Comparison of ENCODE assay signal across 13 cellular contexts in the genomic region with DNA sequence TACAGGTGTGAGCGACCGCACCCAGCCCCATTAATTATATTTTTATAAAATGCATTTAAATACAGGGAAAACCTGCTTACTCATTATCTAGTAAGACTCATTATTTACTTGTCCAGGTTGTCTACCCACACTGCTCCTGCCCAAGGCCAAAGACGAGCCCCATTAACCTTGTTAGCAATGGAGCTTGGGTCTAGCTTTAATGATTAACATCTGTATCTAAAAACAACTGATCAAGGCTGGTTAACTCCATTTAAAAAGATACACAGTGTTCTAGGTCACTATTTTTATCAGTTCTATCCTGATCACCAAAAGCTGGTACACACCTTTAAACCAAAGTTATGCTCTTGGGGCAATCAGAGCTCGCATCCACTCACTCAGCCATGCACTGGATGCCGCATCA. TPM values are rescaled to one million over a fixed set of nuclear protein-coding genes. Genes with fewer than 3 reads are reported as not detected.
DNase-seq lines count a peak whose midpoint lies in the region; ATAC-seq and TF ChIP-seq lines count a peak whose summit lies in the region.
"Had no signal": no experiment of that assay in that cellular context is flagged by ENCODE, and none has a peak within 500 bp of the region (broad histone marks: within the 10 kb centered on the region; RNA-seq: fewer than 3 reads in every experiment).

No MANE protein-coding gene starts in this region.

- intact Hi-C loops in breast epithelium (cut with DNase I; ENCODE audit: low total_unique reads) (no loop called here), MCF 10A (cut with micrococcal nuclease) (loop anchor here (10.0 kb wide), 1 partner anchor 219 kb away; a partner anchor contains a TSS), dorsolateral prefrontal cortex (cut with DNase I) (no loop called here), Calu3 (cut with micrococcal nuclease; ENCODE audit: unreplicated experiment) (no loop called here)

- no peak overlapping the region for H3K4me3 ChIP-seq in breast epithelium
- peak overlapping the region in 2 of 59 donors; percentile 6 to 68 for H3K4me3 ChIP-seq in dorsolateral prefrontal cortex

- H3K4me3 Mint-ChIP-seq in MCF 10A (ENCODE audit: unreplicated experiment) (no peak overlapping the region), type B pancreatic cell (no peak overlapping the region), Calu3 (ENCODE audit: low read depth, unreplicated experiment) (no peak overlapping the region)
- no peak overlapping the region for H3K4me3 Mint-ChIP-seq in naive thymus-derived CD8-positive, alpha-beta T cell

- H3K27ac Mint-ChIP-seq in MCF 10A (ENCODE audit: low read depth, unreplicated experiment) (no peak overlapping the region), type B pancreatic cell (peak overlapping the region; percentile 64), Calu3 (ENCODE audit: unreplicated experiment) (no peak overlapping the region)
- peak overlapping the region in 9 of 10 donors; percentile 9 to 88 (median 52) for H3K27ac Mint-ChIP-seq in naive thymus-derived CD8-positive, alpha-beta T cell

- peak overlapping the region; percentile 50 to 82 for H3K27ac ChIP-seq in breast epithelium
- H3K27ac ChIP-seq in dorsolateral prefrontal cortex = peak overlapping the region in 57 of 59 donors; percentile 7 to 97 (median 93)
- H3K27ac ChIP-seq: KMS-11 had no signal

- no peaks in the 10 kb centered on the region for H3K27me3 Mint-ChIP-seq in MCF 10A (ENCODE audit: insufficient read depth, unreplicated experiment)
- H3K27me3 Mint-ChIP-seq in naive thymus-derived CD8-positive, alpha-beta T cell = no peaks in the 10 kb centered on the region
- H3K27me3 Mint-ChIP-seq in type B pancreatic cell = no peaks in the 10 kb centered on the region
- no peaks in the 10 kb centered on the region for H3K27me3 Mint-ChIP-seq in Calu3 (ENCODE audit: unreplicated experiment)

- peaks cover 91% of the 10 kb centered on the region for H3K36me3 Mint-ChIP-seq in MCF 10A (ENCODE audit: insufficient read depth, unreplicated experiment)
- H3K36me3 Mint-ChIP-seq in naive thymus-derived CD8-positive, alpha-beta T cell = peaks cover 0 to 67% (median 5%) of the 10 kb centered on the region in 3 donors
- H3K36me3 Mint-ChIP-seq in type B pancreatic cell = peaks cover 26% of the 10 kb centered on the region
- peaks cover 61% of the 10 kb centered on the region for H3K36me3 Mint-ChIP-seq in Calu3 (ENCODE audit: insufficient read depth, unreplicated experiment)

- peaks cover 6% of the 10 kb centered on the region for H3K36me3 ChIP-seq in breast epithelium

- H3K9me3 Mint-ChIP-seq in MCF 10A (ENCODE audit: unreplicated experiment) = no peaks in the 10 kb centered on the region
- no peaks in the 10 kb centered on the region for H3K9me3 Mint-ChIP-seq in naive thymus-derived CD8-positive, alpha-beta T cell
- H3K9me3 Mint-ChIP-seq in type B pancreatic cell = no peaks in the 10 kb centered on the region
- no peaks in the 10 kb centered on the region for H3K9me3 Mint-ChIP-seq in Calu3 (ENCODE audit: low read depth, unreplicated experiment)

- BruUV-seq in MCF 10A (replicated peaks; lab: Mats Ljungman, UMichigan) = no TSS peak
- BruUV-seq in Calu3 (replicated peaks; lab: Mats Ljungman, UMichigan) = no TSS peak

- ATAC-seq in naive thymus-derived CD8-positive, alpha-beta T cell = no peak
- ATAC-seq in GM18867 (IDR thresholded peaks at IDR 0.05; ENCODE audit: unreplicated experiment) = no peak

- H3K27me3 ChIP-seq in breast epithelium (no peaks in the 10 kb centered on the region), dorsolateral prefrontal cortex (no peaks in the 10 kb centered on the region)

- H3K4me1 Mint-ChIP-seq in MCF 10A (ENCODE audit: insufficient read depth, unreplicated experiment) (peaks cover 24% of the 10 kb centered on the region), type B pancreatic cell (ENCODE audit: unreplicated experiment) (peaks cover 10% of the 10 kb centered on the region), Calu3 (ENCODE audit: low read depth, unreplicated experiment) (peaks cover 12% of the 10 kb centered on the region)
- peaks cover 12 to 47% (median 29%) of the 10 kb centered on the region in 4 donors for H3K4me1 Mint-ChIP-seq in naive thymus-derived CD8-positive, alpha-beta T cell

- no peaks in the 10 kb centered on the region for H3K9me3 ChIP-seq in breast epithelium

- peaks cover 0 to 13% of the 10 kb centered on the region in 2 donors for H3K4me1 ChIP-seq in breast epithelium

- CTCF ChIA-PET in MCF 10A (lab: Yijun Ruan, JAX) = interaction anchor here (0.5 to 1.8 kb wide), 5 partner anchors 10 to 47 kb away, joined by 3 to 9 read pairs (median 7); a partner anchor contains a TSS
- CTCF ChIA-PET in Calu3 (lab: Charles Lee) = interaction anchor here (0.6 kb wide), 2 partner anchors 24 to 143 kb away, joined by 3 to 4 read pairs; no protein-coding TSS in a partner anchor

- DNase-seq in breast epithelium (ENCODE audit: low spot score in 2 of 2) = no peak
- no peak for DNase-seq in MCF 10A (ENCODE audit: unreplicated experiment)
- no peak for DNase-seq in dorsolateral prefrontal cortex
- no peak for DNase-seq in naive thymus-derived CD8-positive, alpha-beta T cell
- DNase-seq in type B pancreatic cell (ENCODE audit: extremely low spot score, unreplicated experiment) = no peak
- no peak for DNase-seq in Kasumi-1 (lab: John Stamatoyannopoulos, UW)
- no peak for DNase-seq in Calu3
- DNase-seq: effector CD4-positive, alpha-beta T cell; NCI-H187; NCI-H748 treated with DMSO at 0.1 percent for 48 hours; stimulated activated CD4-positive, alpha-beta T cell treated with anti-CD3 and anti-CD28 coated beads, Interleukin-12 subunit alpha, Interleukin-12 subunit beta, amount 100 ng/mL, for 4 hours had no signal

- no peak for TF ChIP-seq POLR2A in breast epithelium (IDR thresholded peaks at IDR 0.05)

- POLR2A ChIA-PET in MCF 10A (lab: Yijun Ruan, JAX) = interaction anchor here (1.1 to 8.8 kb wide), 10 partner anchors 8 to 223 kb away, joined by 3 to 114 read pairs (median 6); a partner anchor contains a TSS
- POLR2A ChIA-PET in naive thymus-derived CD8-positive, alpha-beta T cell (lab: Charles Lee) = no interaction called here

- no peak for TF ChIP-seq CTCF in breast epithelium (IDR thresholded peaks at IDR 0.05)
- TF ChIP-seq CTCF in MCF 10A (IDR thresholded peaks at IDR 0.05; ENCODE audit: unreplicated experiment) = no peak
- no peak for TF ChIP-seq CTCF in dorsolateral prefrontal cortex (IDR thresholded peaks at IDR 0.05 in 54 of 56, conservative IDR thresholded peaks at IDR 0.05 in 2 of 56; ENCODE audit: low read depth in 1 of 56, partially characterized antibody in 56 of 56)
- TF ChIP-seq CTCF in type B pancreatic cell (conservative IDR thresholded peaks at IDR 0.05) = no peak
- no peak for TF ChIP-seq CTCF in Calu3 (IDR thresholded peaks at IDR 0.05; ENCODE audit: unreplicated experiment)

RNA-seq across cellular contexts. Expression of a gene that starts 10.4 kb away (rescaled TPM):
- total RNA-seq in breast epithelium (10 to 100 TPM; 31.8 to 40.3 (median 36.4) TPM), MCF 10A (2022) (23.8 and 26.9 TPM in 2 replicates), dorsolateral prefrontal cortex (100 to 1,000 TPM in 69 of 120 experiments, 10 to 100 TPM in 51; 66.3 to 147 (median 103) TPM), type B pancreatic cell (ENCODE audit: low replicate concordance) (20.1 and 22.1 TPM in 2 replicates), Calu3 (2022) (23.1 and 26.9 TPM in 2 replicates)
- total RNA-seq in naive thymus-derived CD8-positive, alpha-beta T cell = 10 to 100 TPM; 18.1 to 18.7 TPM
- 10 to 100 TPM in 1 of 3 donors, 1 to 10 TPM in 2; 8.1 to 14.2 (median 8.5) TPM for polyA plus RNA-seq in naive thymus-derived CD8-positive, alpha-beta T cell

RNA-seq across cellular contexts. Expression of a gene that starts 20.9 kb away (rescaled TPM):
- 100 to 1,000 TPM in 2 of 3 donors, 10 to 100 TPM in 1; 84.0 to 185 (median 126) TPM for total RNA-seq in breast epithelium
- total RNA-seq in MCF 10A (2022) = 99.3 and 117 TPM in 2 replicates
- 100 to 1,000 TPM in 31 of 120 experiments, 10 to 100 TPM in 89; 63.9 to 128 (median 92.9) TPM for total RNA-seq in dorsolateral prefrontal cortex
- total RNA-seq in naive thymus-derived CD8-positive, alpha-beta T cell = 10 to 100 TPM; 88.1 to 91.5 TPM
- 10 to 100 TPM; 46.4 to 58.8 (median 51.4) TPM for polyA plus RNA-seq in naive thymus-derived CD8-positive, alpha-beta T cell
- total RNA-seq in type B pancreatic cell (ENCODE audit: low replicate concordance) = 104 and 145 TPM in 2 replicates
- total RNA-seq in Calu3 (2022) = 87.0 and 105 TPM in 2 replicates

RNA-seq across cellular contexts. Expression of a gene that starts 33.5 kb away (rescaled TPM):
- total RNA-seq in breast epithelium = 1 to 10 TPM in 2 of 3 donors, under 1 TPM in 1; 0.88 to 1.3 (median 1.1) TPM
- 17.6 and 21.5 TPM in 2 replicates for total RNA-seq in MCF 10A (2022)
- 10 to 100 TPM; 21.5 to 68.6 (median 39.9) TPM for total RNA-seq in dorsolateral prefrontal cortex
- total RNA-seq in naive thymus-derived CD8-positive, alpha-beta T cell = 1 to 10 TPM; 7.1 to 7.9 TPM
- under 1 TPM; 0.21 to 0.60 (median 0.42) TPM for polyA plus RNA-seq in naive thymus-derived CD8-positive, alpha-beta T cell
- 9.8 and 10.2 TPM in 2 replicates for total RNA-seq in type B pancreatic cell (ENCODE audit: low replicate concordance)
- total RNA-seq in Calu3 (2022) = 24.9 and 28.5 TPM in 2 replicates

Comparison
In these comparisons a context has a peak if more than half of its experiments do, and no peak if none do; other contexts are left out.
1. H3K27ac Mint-ChIP-seq: peak in naive thymus-derived CD8-positive, alpha-beta T cell (9 of 10) and type B pancreatic cell (single experiment); none in MCF 10A (single experiment) and Calu3 (single experiment).